8 cellular contexts compared by ENCODE assay signal in the genomic region with DNA sequence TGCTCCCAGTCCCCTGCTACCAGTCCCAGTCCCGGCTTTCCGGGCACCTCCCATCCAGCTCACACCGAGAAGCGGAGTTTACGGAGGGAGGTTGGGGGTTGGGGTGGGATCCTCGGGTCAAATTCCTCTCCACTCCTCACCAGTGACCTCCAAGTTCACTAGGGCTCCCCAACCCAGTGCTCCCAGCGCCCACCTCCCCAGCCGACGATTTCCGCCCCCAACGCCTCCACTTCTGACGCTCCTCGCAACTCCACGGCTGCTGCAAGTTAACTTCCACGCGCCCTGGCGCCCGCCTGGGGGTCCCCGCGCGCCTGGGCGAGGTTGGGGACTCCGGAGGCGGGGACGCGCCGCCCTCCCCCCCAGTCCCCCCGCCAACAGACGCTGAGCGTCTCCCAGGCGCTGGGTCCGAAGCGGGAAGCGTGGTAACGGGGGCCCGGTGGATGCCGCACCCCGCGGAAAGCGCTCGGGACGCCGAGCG. TPM values are rescaled to one million over a fixed set of nuclear protein-coding genes. Genes with fewer than 3 reads are reported as not detected.
DNase-seq lines count a peak whose midpoint lies in the region; ATAC-seq and TF ChIP-seq lines count a peak whose summit lies in the region.

No MANE protein-coding gene starts in this region.

- peak overlapping the region; percentile 82 for H3K9ac ChIP-seq in OCI-LY3 (ENCODE audit: low read length)

- no peak for TF ChIP-seq CTCF in CD4-positive, alpha-beta T cell (IDR thresholded peaks at IDR 0.05)
- TF ChIP-seq CTCF in OCI-LY3 (IDR thresholded peaks at IDR 0.05; ENCODE audit: low read depth, low read length), result no peak

- no peaks in the 10 kb centered on the region for H3K79me2 ChIP-seq in OCI-LY3 (ENCODE audit: low read length)

- H2AFZ ChIP-seq in OCI-LY3 (ENCODE audit: low read depth, low read length), result peak overlapping the region; percentile 61; the same call in 1 of the 2 replicates

- peak in 5 of 10 experiments; percentile 5 to 38 (median 18) for DNase-seq in CD4-positive, alpha-beta T cell
- DNase-seq in H7 (peak; percentile 74), right cardiac atrium (peak; percentile 42 to 76 (median 73)), sciatic nerve (ENCODE audit: low spot score) (peak; percentile 70), G401 (ENCODE audit: low spot score) (no peak)
- peak; percentile 45 for DNase-seq in activated naive CD8-positive, alpha-beta T cell treated with anti-CD3 and anti-CD28 coated beads for 36 hours

- H3K27me3 Mint-ChIP-seq in CD4-positive, alpha-beta T cell, result no peaks in the 10 kb centered on the region
- H3K27me3 Mint-ChIP-seq in activated naive CD8-positive, alpha-beta T cell treated with anti-CD3 and anti-CD28 coated beads for 36 hours, result no peaks in the 10 kb centered on the region

- peaks cover 14% of the 10 kb centered on the region for H3K36me3 Mint-ChIP-seq in CD4-positive, alpha-beta T cell (ENCODE audit: low read depth)
- peaks cover 32% of the 10 kb centered on the region for H3K36me3 Mint-ChIP-seq in activated naive CD8-positive, alpha-beta T cell treated with anti-CD3 and anti-CD28 coated beads for 36 hours

- peak; percentile 21 for ATAC-seq in CD4-positive, alpha-beta T cell (ENCODE audit: poor library complexity)
- peak; percentile 34 to 40 for ATAC-seq in right cardiac atrium
- no peak for ATAC-seq in sciatic nerve
- no peak for ATAC-seq in GM21390 (IDR thresholded peaks at IDR 0.05; ENCODE audit: unreplicated experiment)

- no peaks in the 10 kb centered on the region for H4K20me1 ChIP-seq in OCI-LY3 (ENCODE audit: insufficient read depth, low read length)

- H3K4me3 Mint-ChIP-seq in CD4-positive, alpha-beta T cell, result peak overlapping the region; percentile 90
- peak overlapping the region; percentile 91 for H3K4me3 Mint-ChIP-seq in activated naive CD8-positive, alpha-beta T cell treated with anti-CD3 and anti-CD28 coated beads for 36 hours

- peak overlapping the region; percentile 50 for H3K27ac ChIP-seq in CD4-positive, alpha-beta T cell (ENCODE audit: low read depth, low read length)
- no peak overlapping the region for H3K27ac ChIP-seq in OCI-LY3 (ENCODE audit: low read length)
- peak overlapping the region; percentile 92 for H3K27ac ChIP-seq in right cardiac atrium (ENCODE audit: low read length)

- no peaks in the 10 kb centered on the region for H3K27me3 ChIP-seq in CD4-positive, alpha-beta T cell (ENCODE audit: control insufficient read depth, insufficient read depth, low read length)
- H3K27me3 ChIP-seq in H7 (ENCODE audit: control insufficient read depth, insufficient read depth, low read length) (no peaks in the 10 kb centered on the region), OCI-LY3 (ENCODE audit: low read depth, low read length) (peaks cover 16% of the 10 kb centered on the region), right cardiac atrium (ENCODE audit: control insufficient read depth, insufficient read depth) (no peaks in the 10 kb centered on the region)

- peaks cover 9% of the 10 kb centered on the region for H3K4me1 ChIP-seq in OCI-LY3 (ENCODE audit: low read length)
- peaks cover 8% of the 10 kb centered on the region for H3K4me1 ChIP-seq in right cardiac atrium (ENCODE audit: control insufficient read depth, insufficient read depth, low read length)

- H3K9me3 Mint-ChIP-seq in CD4-positive, alpha-beta T cell, result no peaks in the 10 kb centered on the region
- H3K9me3 Mint-ChIP-seq in activated naive CD8-positive, alpha-beta T cell treated with anti-CD3 and anti-CD28 coated beads for 36 hours, result peaks cover 7% of the 10 kb centered on the region

- CTCF ChIA-PET in CD4-positive, alpha-beta T cell (lab: Charles Lee), result interaction anchor here (1.2 kb wide), 1 partner anchor 75 kb away, joined by 3 read pairs; no protein-coding TSS in a partner anchor

- H3K27ac Mint-ChIP-seq in CD4-positive, alpha-beta T cell, result peak overlapping the region; percentile 80
- peak overlapping the region; percentile 89 for H3K27ac Mint-ChIP-seq in activated naive CD8-positive, alpha-beta T cell treated with anti-CD3 and anti-CD28 coated beads for 36 hours

- peaks cover 4% of the 10 kb centered on the region for H3K36me3 ChIP-seq in H7 (replicated peaks; ENCODE audit: control insufficient read depth, insufficient read depth, low read length)
- H3K36me3 ChIP-seq in OCI-LY3 (replicated peaks; ENCODE audit: low read depth, low read length), result peaks cover 6% of the 10 kb centered on the region

- H3K4me2 ChIP-seq in OCI-LY3 (ENCODE audit: low read length), result peak overlapping the region; percentile 97

- in situ Hi-C loops in G401 (cut with HindIII; ENCODE audit: low sequenced_read_pairs), result no loop called here

- peak overlapping the region; percentile 88 for H3K4me3 ChIP-seq in H7 (ENCODE audit: insufficient read depth, low read depth, low read length)
- H3K4me3 ChIP-seq in OCI-LY3 (ENCODE audit: low read length), result peak overlapping the region; percentile 92
- H3K4me3 ChIP-seq in right cardiac atrium (ENCODE audit: low read length), result peak overlapping the region; percentile 100

- WGBS in right cardiac atrium, result under 1% methylated on average over 44 of the region's 44 CpGs

- no peaks in the 10 kb centered on the region for H3K9me3 ChIP-seq in CD4-positive, alpha-beta T cell (ENCODE audit: control insufficient read depth, low read length)
- 0 out of 2 replicates have a peak, but pooled peaks cover 6% of the 10 kb centered on the region for H3K9me3 ChIP-seq in OCI-LY3 (ENCODE audit: insufficient read depth, low read length)
- H3K9me3 ChIP-seq in right cardiac atrium (ENCODE audit: control insufficient read depth, low read length), result no peaks in the 10 kb centered on the region

- peaks cover 73% of the 10 kb centered on the region for H3K4me1 Mint-ChIP-seq in CD4-positive, alpha-beta T cell (ENCODE audit: low read depth)
- peaks cover 76% of the 10 kb centered on the region for H3K4me1 Mint-ChIP-seq in activated naive CD8-positive, alpha-beta T cell treated with anti-CD3 and anti-CD28 coated beads for 36 hours

- POLR2A ChIA-PET in CD4-positive, alpha-beta T cell (lab: Charles Lee), result interaction anchor here (1.0 kb wide), 2 partner anchors 77 to 106 kb away, joined by 3 read pairs; a partner anchor contains a TSS

- intact Hi-C loops in CD4-positive, alpha-beta T cell (cut with DNase I, micrococcal nuclease), result loop anchor here in 1 of 2 experiments (1.0 to 2.0 kb wide), 2 partner anchors 77 to 161 kb away; a partner anchor contains a TSS
- intact Hi-C loops in right cardiac atrium (cut with DNase I), result loop anchor here in 2 of 4 donors (10.0 kb wide), 2 partner anchors 65 to 75 kb away; a partner anchor contains a TSS
- intact Hi-C loops in sciatic nerve (cut with DNase I), result no loop called here

RNA-seq across cellular contexts. Expression of a gene that starts 0.5 kb away (rescaled TPM):
- 1 to 10 TPM; 7.2 to 7.4 TPM for total RNA-seq in CD4-positive, alpha-beta T cell
- 95.0 and 118 TPM in 2 replicates for total RNA-seq in H7 (2014; rRNA removed; shearing (Covaris generic))
- total RNA-seq in activated naive CD8-positive, alpha-beta T cell treated with anti-CD3 and anti-CD28 coated beads for 36 hours, result 10 to 100 TPM; 32.1 to 35.0 TPM
- total RNA-seq in right cardiac atrium (10 to 100 TPM; 30.5 to 55.2 (median 36.9) TPM), sciatic nerve (26.6 TPM)
- polyA plus RNA-seq in right cardiac atrium, result 27.6 TPM
- 24.1 and 55.9 TPM in 2 replicates for total RNA-seq in G401 (2014; rRNA removed; shearing (Covaris generic))

RNA-seq across cellular contexts. Expression of a gene that starts 28.4 kb away (rescaled TPM):
- total RNA-seq in CD4-positive, alpha-beta T cell, result not detected
- 1.9 and 3.1 TPM in 2 replicates for total RNA-seq in H7 (2014; rRNA removed; shearing (Covaris generic))
- not detected for total RNA-seq in activated naive CD8-positive, alpha-beta T cell treated with anti-CD3 and anti-CD28 coated beads for 36 hours
- 1 to 10 TPM in 2 of 4 donors, under 1 TPM in 2; 0.48 to 1.3 (median 0.99) TPM for total RNA-seq in right cardiac atrium
- polyA plus RNA-seq in right cardiac atrium, result 0.25 TPM
- total RNA-seq in sciatic nerve, result 0.76 TPM
- not detected in 2 replicates for total RNA-seq in G401 (2014; rRNA removed; shearing (Covaris generic))

RNA-seq across cellular contexts. Expression of a gene that starts 32.4 kb away (rescaled TPM):
- total RNA-seq in CD4-positive, alpha-beta T cell, result not detected
- total RNA-seq in H7 (2014; rRNA removed; shearing (Covaris generic)), result 0.22 TPM in 1 of 2 replicates, not detected in the other
- not detected for total RNA-seq in activated naive CD8-positive, alpha-beta T cell treated with anti-CD3 and anti-CD28 coated beads for 36 hours
- not detected for total RNA-seq in right cardiac atrium
- polyA plus RNA-seq in right cardiac atrium, result not detected
- total RNA-seq in sciatic nerve, result not detected
- not detected in 2 replicates for total RNA-seq in G401 (2014; rRNA removed; shearing (Covaris generic))

Comparison
In these comparisons a context has a peak if more than half of its experiments do, and no peak if none do; other contexts are left out.
1. ATAC-seq: peak in CD4-positive, alpha-beta T cell (single experiment) and right cardiac atrium (2 of 2); none in sciatic nerve (single experiment) and GM21390 (single experiment).
2. Peak in every context shown above with its lines, with median percentiles within 50 percentile points of each other: H3K4me3 ChIP-seq.